ENCODE assay signal across 29 cellular contexts in genomic region chr6:12968290-12968689, GRCh38.
A peak's percentile ranks its signal among the peaks of the same experiment; 100 is the strongest.
DNase-seq lines count a peak whose midpoint lies in the region; ATAC-seq and TF ChIP-seq lines count a peak whose summit lies in the region.
"Had no signal": no experiment of that assay in that cellular context is flagged by ENCODE, and none has a peak within 500 bp of the region (broad histone marks: within the 10 kb centered on the region; RNA-seq: fewer than 3 reads in every experiment).

No MANE protein-coding gene starts in this region.

- H3K27ac ChIP-seq in naive thymus-derived CD4-positive, alpha-beta T cell (ENCODE audit: low read depth, low read length) = no peak overlapping the region
- H3K27ac ChIP-seq: colonic mucosa, psoas muscle had no signal

- no peaks in the 10 kb centered on the region for H3K9me3 ChIP-seq in adipocyte (ENCODE audit: control insufficient read depth, low read length)
- H3K9me3 ChIP-seq in naive thymus-derived CD4-positive, alpha-beta T cell (ENCODE audit: control insufficient read depth in 2 of 3, low read length in 3 of 3) = no peaks in the 10 kb centered on the region
- H3K9me3 ChIP-seq: colonic mucosa, psoas muscle had no signal

- H3K4me3 ChIP-seq in adipocyte (ENCODE audit: low read length) = peak overlapping the region; percentile 77
- no peak overlapping the region for H3K4me3 ChIP-seq in naive thymus-derived CD4-positive, alpha-beta T cell (ENCODE audit: low read length)
- H3K4me3 ChIP-seq: colonic mucosa, psoas muscle had no signal

- H3K36me3 ChIP-seq in adipocyte (ENCODE audit: control insufficient read depth, insufficient read depth, low read length, severe bottlenecking) = no peaks in the 10 kb centered on the region
- no peaks in the 10 kb centered on the region for H3K36me3 ChIP-seq in naive thymus-derived CD4-positive, alpha-beta T cell (ENCODE audit: control insufficient read depth in 2 of 3, insufficient read depth in 3 of 3, low read length in 3 of 3)
- H3K36me3 ChIP-seq: colonic mucosa had no signal

- CTCF ChIA-PET in naive thymus-derived CD4-positive, alpha-beta T cell (lab: Charles Lee) = no interaction called here

- H3K9ac ChIP-seq in adipocyte (ENCODE audit: low read length) = no peak overlapping the region

- POLR2A ChIA-PET in naive thymus-derived CD4-positive, alpha-beta T cell (lab: Charles Lee) = no interaction called here

- no peaks in the 10 kb centered on the region; the same call in 1 of the 2 replicates for H3K27me3 Mint-ChIP-seq in HFFc6 (ENCODE audit: insufficient read depth)
- no peaks in the 10 kb centered on the region for H3K27me3 Mint-ChIP-seq in nephron (ENCODE audit: low read depth)
- peaks cover 18 to 47% (median 40%) of the 10 kb centered on the region in 5 donors for H3K27me3 Mint-ChIP-seq in naive thymus-derived CD4-positive, alpha-beta T cell

- no peaks in the 10 kb centered on the region for H3K27me3 ChIP-seq in adipocyte (replicated peaks; ENCODE audit: control insufficient read depth, insufficient read depth, low read length)
- no peaks in the 10 kb centered on the region for H3K27me3 ChIP-seq in naive thymus-derived CD4-positive, alpha-beta T cell (ENCODE audit: control insufficient read depth in 2 of 2, insufficient read depth in 2 of 2, low read length in 2 of 2)
- H3K27me3 ChIP-seq: colonic mucosa had no signal

- no peak for DNase-seq in HFFc6
- peak; percentile 78 for DNase-seq in MV-4-11 (lab: John Stamatoyannopoulos, UW)
- no peak for DNase-seq in adipocyte (ENCODE audit: low read depth)
- no peak for DNase-seq in stimulated activated CD4-positive, alpha-beta T cell treated with anti-CD3 and anti-CD28 coated beads, Interleukin-12 subunit alpha, Interleukin-12 subunit beta, amount 100 ng/mL, for 4 hours
- DNase-seq in naive thymus-derived CD4-positive, alpha-beta T cell = no peak
- DNase-seq: activated CD4-positive, alpha-beta T cell treated with anti-CD3 and anti-CD28 coated beads, Interleukin-2, amount 50 U/mL, for 4 hours; activated CD4-positive, CD25-positive, alpha-beta regulatory T cell; activated CD8-positive, alpha-beta memory T cell treated with anti-CD3 and anti-CD28 coated beads, Interleukin-2, amount 10 ng/mL, durations not matched to agents 7 days and 5 days; activated gamma-delta T cell; activated naive CD8-positive, alpha-beta T cell treated with anti-CD3 and anti-CD28 coated beads for 36 hours; activated T-cell treated with anti-CD3 and anti-CD28 coated beads, Interleukin-2, amount 50 U/mL, for 4 hours; aorta; CD4-positive, alpha-beta memory T cell; colonic mucosa; DND-41; effector CD4-positive, alpha-beta T cell; GF-D8; naive thymus-derived CD8-positive, alpha-beta T cell; NCI-H1105; NCI-H2029; NCI-H2227 treated with DMSO at 0.1 percent for 48 hours; NCI-H526 treated with DMSO at 0.1 percent for 48 hours; nucleus accumbens; psoas muscle; RPMI8226 had no signal

- H3K27ac Mint-ChIP-seq in HFFc6 (peak overlapping the region; percentile 91; the same call in 1 of the 2 replicates), nephron (peak overlapping the region; percentile 68 to 90 (median 77))
- H3K27ac Mint-ChIP-seq in naive thymus-derived CD4-positive, alpha-beta T cell = no peak overlapping the region
- H3K27ac Mint-ChIP-seq: activated CD8-positive, alpha-beta memory T cell treated with anti-CD3 and anti-CD28 coated beads, Interleukin-2, amount 10 ng/mL, durations not matched to agents 7 days and 5 days; activated naive CD8-positive, alpha-beta T cell treated with anti-CD3 and anti-CD28 coated beads for 36 hours; CD4-positive, alpha-beta memory T cell; naive thymus-derived CD8-positive, alpha-beta T cell; stimulated activated effector memory CD8-positive, alpha-beta T cell treated with anti-CD3 and anti-CD28 coated beads, Interleukin-12 subunit alpha, Interleukin-12 subunit beta, amount 100 ng/mL, for 72 hours; type B pancreatic cell had no signal

- H3K36me3 Mint-ChIP-seq in HFFc6 (ENCODE audit: low read depth) (no peaks in the 10 kb centered on the region), nephron (ENCODE audit: low read depth) (no peaks in the 10 kb centered on the region)
- H3K36me3 Mint-ChIP-seq in naive thymus-derived CD4-positive, alpha-beta T cell = no peaks in the 10 kb centered on the region
- H3K36me3 Mint-ChIP-seq: activated CD8-positive, alpha-beta memory T cell treated with anti-CD3 and anti-CD28 coated beads, Interleukin-2, amount 10 ng/mL, durations not matched to agents 7 days and 5 days; activated naive CD8-positive, alpha-beta T cell treated with anti-CD3 and anti-CD28 coated beads for 36 hours; CD4-positive, alpha-beta memory T cell; naive thymus-derived CD8-positive, alpha-beta T cell; stimulated activated effector memory CD8-positive, alpha-beta T cell treated with anti-CD3 and anti-CD28 coated beads, Interleukin-12 subunit alpha, Interleukin-12 subunit beta, amount 100 ng/mL, for 72 hours; type B pancreatic cell had no signal

- H3K4me1 Mint-ChIP-seq in HFFc6 (ENCODE audit: low read depth) = peaks cover 45% of the 10 kb centered on the region
- H3K4me1 Mint-ChIP-seq in nephron = peaks cover 20% of the 10 kb centered on the region
- peaks cover 0 to 5% (median 0%) of the 10 kb centered on the region in 7 donors for H3K4me1 Mint-ChIP-seq in naive thymus-derived CD4-positive, alpha-beta T cell
- H3K4me1 Mint-ChIP-seq: activated naive CD8-positive, alpha-beta T cell treated with anti-CD3 and anti-CD28 coated beads for 36 hours; CD4-positive, alpha-beta memory T cell had no signal

- intact Hi-C loops in naive thymus-derived CD4-positive, alpha-beta T cell (cut with micrococcal nuclease) = no loop called here

- no peak for ATAC-seq in naive thymus-derived CD4-positive, alpha-beta T cell
- no peak for ATAC-seq in HG03460 (IDR thresholded peaks at IDR 0.05; ENCODE audit: unreplicated experiment)
- ATAC-seq: activated CD8-positive, alpha-beta memory T cell treated with anti-CD3 and anti-CD28 coated beads, Interleukin-2, amount 10 ng/mL, durations not matched to agents 7 days and 5 days; activated T-cell treated with anti-CD3 and anti-CD28 coated beads, Interleukin-2, amount 50 U/mL, for 4 hours; naive thymus-derived CD8-positive, alpha-beta T cell; psoas muscle; stimulated activated effector memory CD8-positive, alpha-beta T cell treated with anti-CD3 and anti-CD28 coated beads, Interleukin-12 subunit alpha, Interleukin-12 subunit beta, amount 100 ng/mL, for 72 hours had no signal

- peak overlapping the region; percentile 81 for H3K4me3 Mint-ChIP-seq in HFFc6
- H3K4me3 Mint-ChIP-seq in nephron = no peak overlapping the region
- no peak overlapping the region for H3K4me3 Mint-ChIP-seq in naive thymus-derived CD4-positive, alpha-beta T cell
- H3K4me3 Mint-ChIP-seq: activated CD8-positive, alpha-beta memory T cell treated with anti-CD3 and anti-CD28 coated beads, Interleukin-2, amount 10 ng/mL, durations not matched to agents 7 days and 5 days; activated naive CD8-positive, alpha-beta T cell treated with anti-CD3 and anti-CD28 coated beads for 36 hours; activated T-cell treated with anti-CD3 and anti-CD28 coated beads, Interleukin-2, amount 50 U/mL, for 4 hours; CD4-positive, alpha-beta memory T cell; naive thymus-derived CD8-positive, alpha-beta T cell; stimulated activated effector memory CD8-positive, alpha-beta T cell treated with anti-CD3 and anti-CD28 coated beads, Interleukin-12 subunit alpha, Interleukin-12 subunit beta, amount 100 ng/mL, for 72 hours; type B pancreatic cell had no signal

- TF ChIP-seq CTCF in HFFc6 (IDR thresholded peaks at IDR 0.05) (no peak), nephron (IDR thresholded peaks at IDR 0.05; ENCODE audit: unreplicated experiment in 3 of 3) (no peak)

- H3K4me1 ChIP-seq in adipocyte (ENCODE audit: control insufficient read depth, insufficient read depth, low read length) = peaks cover 7% of the 10 kb centered on the region
- no peaks in the 10 kb centered on the region for H3K4me1 ChIP-seq in naive thymus-derived CD4-positive, alpha-beta T cell (ENCODE audit: control insufficient read depth in 2 of 2, insufficient read depth in 2 of 2, low read length in 2 of 2)
- H3K4me1 ChIP-seq: colonic mucosa, psoas muscle had no signal

- H3K9me3 Mint-ChIP-seq in HFFc6 (no peaks in the 10 kb centered on the region), nephron (no peaks in the 10 kb centered on the region)
- peaks cover 0 to 1% (median 0%) of the 10 kb centered on the region in 11 donors for H3K9me3 Mint-ChIP-seq in naive thymus-derived CD4-positive, alpha-beta T cell
- H3K9me3 Mint-ChIP-seq: activated naive CD8-positive, alpha-beta T cell treated with anti-CD3 and anti-CD28 coated beads for 36 hours; activated T-cell treated with anti-CD3 and anti-CD28 coated beads, Interleukin-2, amount 50 U/mL, for 4 hours; naive thymus-derived CD8-positive, alpha-beta T cell; stimulated activated effector memory CD8-positive, alpha-beta T cell treated with anti-CD3 and anti-CD28 coated beads, Interleukin-12 subunit alpha, Interleukin-12 subunit beta, amount 100 ng/mL, for 72 hours; type B pancreatic cell had no signal

Comparison
In these comparisons a context has a peak if more than half of its experiments do, and no peak if none do; other contexts are left out.
1. H3K27ac Mint-ChIP-seq: peak in HFFc6 (single experiment) and nephron (3 of 3); none in naive thymus-derived CD4-positive, alpha-beta T cell (0 of 9).